In genomic region chr16:61792194-61792904, GRCh38 we compare ENCODE assay signal across 2 cellular contexts.
TF ChIP-seq lines count a peak whose summit lies in the region.

No MANE protein-coding gene starts in this region.

TF ChIP-seq in SK-N-SH, 30 proteins besides CTCF, POLR2A, EP300 and RAD21 (continued from another document):
- TF ChIP-seq IRF3 (IDR thresholded peaks at IDR 0.05; ENCODE audit: low read depth, low read length) (no peak), GABPA (IDR thresholded peaks at IDR 0.05; ENCODE audit: low read depth) (no peak), JUND (IDR thresholded peaks at IDR 0.05) (no peak), FOXM1 (IDR thresholded peaks at IDR 0.05; ENCODE audit: low read depth) (no peak), ZBTB33 (IDR thresholded peaks at IDR 0.05; ENCODE audit: borderline replicate concordance, low read depth) (no peak), RCOR1 (IDR thresholded peaks at IDR 0.05; ENCODE audit: low read length) (no peak), ELF1 (IDR thresholded peaks at IDR 0.05) (no peak), MXI1 (IDR thresholded peaks at IDR 0.05; ENCODE audit: low read depth, low read length) (no peak), USF1 (IDR thresholded peaks at IDR 0.05; ENCODE audit: borderline replicate concordance, low read depth) (no peak), RFX5 (IDR thresholded peaks at IDR 0.05; ENCODE audit: low read length) (no peak), NFIC (IDR thresholded peaks at IDR 0.05; ENCODE audit: borderline replicate concordance) (no peak)
TF ChIP-seq in SK-N-SH: peak in this region for 0.

TF ChIP-seq in SK-N-SH treated with all-trans-retinoic acid at 6 μM for 48 hours, 23 proteins besides CTCF, POLR2A, EP300 and RAD21 (continued from another document):
- TF ChIP-seq CSRNP3 (CRISPR knock-in tag; IDR thresholded peaks at IDR 0.05) (no peak), GLIS3 (CRISPR knock-in tag; IDR thresholded peaks at IDR 0.05) (no peak), CREB5 (CRISPR knock-in tag; IDR thresholded peaks at IDR 0.05; ENCODE audit: low read depth) (no peak), TCF4 (CRISPR knock-in tag; IDR thresholded peaks at IDR 0.05; ENCODE audit: borderline replicate concordance) (no peak), ARNTL (CRISPR knock-in tag; IDR thresholded peaks at IDR 0.05; ENCODE audit: borderline replicate concordance, low read depth) (no peak), ZNF565 (CRISPR knock-in tag; conservative IDR thresholded peaks at IDR 0.05; ENCODE audit: low read depth) (no peak), RARB (CRISPR knock-in tag; IDR thresholded peaks at IDR 0.05) (no peak), ZFP3 (CRISPR knock-in tag; IDR thresholded peaks at IDR 0.05) (no peak)
